ENCODE assay signal across 1 cellular context in genomic region chr1:14486401-14487110, GRCh38.
TF ChIP-seq lines count a peak whose summit lies in the region.

No MANE protein-coding gene starts in this region.

TF ChIP-seq in GM23338, 12 proteins besides CTCF, POLR2A, EP300 and RAD21 (continued from another document):
- TF ChIP-seq REST (IDR thresholded peaks at IDR 0.05; ENCODE audit: unreplicated experiment) (no peak), EZH2 (IDR thresholded peaks at IDR 0.05; ENCODE audit: low read depth, unreplicated experiment) (no peak), EZH2phosphoT487 (IDR thresholded peaks at IDR 0.05; ENCODE audit: unreplicated experiment) (no peak), CREB1 (CRISPR knock-in tag; IDR thresholded peaks at IDR 0.05; ENCODE audit: low read depth) (no peak)
